In the genomic region with DNA sequence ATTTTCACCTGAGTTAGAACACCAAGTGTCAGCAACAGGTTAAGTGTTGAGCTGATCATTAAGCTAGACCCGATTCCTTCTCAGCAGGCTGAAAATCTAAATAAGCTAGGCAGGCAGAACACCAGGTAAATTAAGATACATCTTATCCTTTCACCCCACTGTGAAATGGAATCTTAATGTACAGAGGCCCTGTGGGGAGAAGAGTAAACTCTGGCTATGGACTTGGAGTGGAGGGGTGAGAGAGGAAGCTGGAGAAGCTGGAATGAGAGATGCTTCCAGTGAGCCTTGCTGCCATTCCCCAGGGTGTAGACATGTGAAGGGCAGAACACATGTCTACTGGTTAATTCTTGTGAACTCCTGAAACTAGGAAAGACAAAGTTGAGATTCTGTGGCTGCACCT, we compare ENCODE assay signal across 10 cellular contexts.
"Had no signal": no experiment of that assay in that cellular context is flagged by ENCODE, and none has a peak within 500 bp of the region (broad histone marks: within the 10 kb centered on the region; RNA-seq: fewer than 3 reads in every experiment).

No MANE protein-coding gene starts in this region.

- H3K27ac ChIP-seq: hepatocyte, left ventricle myocardium inferior, right atrium auricular region, spleen, thoracic aorta, VCaP had no signal

- H3K4me1 ChIP-seq: left ventricle myocardium inferior, right atrium auricular region, spleen had no signal

- H2AFZ ChIP-seq: hepatocyte had no signal

- H3K4me2 ChIP-seq: hepatocyte had no signal

- H3K27me3 ChIP-seq: hepatocyte, right atrium auricular region, spleen had no signal

- H3K4me3 ChIP-seq: hepatocyte, left ventricle myocardium inferior, right atrium auricular region, spleen, thoracic aorta had no signal

- H3K36me3 ChIP-seq: left ventricle myocardium inferior, right atrium auricular region, spleen, thoracic aorta had no signal

- H3K9me3 ChIP-seq: left ventricle myocardium inferior, right atrium auricular region, spleen, thoracic aorta had no signal

- DNase-seq: activated CD4-positive, alpha-beta T cell treated with anti-CD3 and anti-CD28 coated beads, Interleukin-2, amount 50 U/mL, for 48 hours; activated naive CD4-positive, alpha-beta T cell treated with anti-CD3 and anti-CD28 coated beads, Interleukin-2, amount 10 ng/mL, durations not matched to agents 7 days and 5 days; activated T-cell treated with anti-CD3 and anti-CD28 coated beads, Interleukin-2, amount 50 U/mL, for 1 hour; left ventricle myocardium inferior; nucleus accumbens; spleen had no signal

- H3K79me2 ChIP-seq: hepatocyte had no signal
